25 cellular contexts compared by ENCODE assay signal in the genomic region with DNA sequence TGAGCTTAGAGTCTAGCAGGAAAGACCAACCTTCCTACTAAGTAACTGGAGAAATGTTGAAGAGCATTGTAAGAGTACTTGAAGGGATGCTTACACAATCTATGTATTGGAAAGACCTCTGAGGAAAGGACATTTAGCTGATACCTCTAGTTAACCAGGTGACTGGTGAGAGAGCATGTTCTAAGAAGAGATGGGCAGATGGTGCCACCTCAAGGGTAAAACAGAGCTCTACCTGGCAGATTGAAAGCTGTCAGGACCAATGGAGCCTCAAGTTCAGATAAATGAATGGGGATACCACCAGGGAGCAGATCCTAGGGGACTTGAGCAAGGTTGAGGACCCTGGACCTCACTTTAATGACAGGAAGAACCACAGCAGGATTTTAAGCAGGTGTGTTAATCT.
"Had no signal": no experiment of that assay in that cellular context is flagged by ENCODE, and none has a peak within 500 bp of the region (broad histone marks: within the 10 kb centered on the region; RNA-seq: fewer than 3 reads in every experiment).

No MANE protein-coding gene starts in this region.

- H3K27ac ChIP-seq: ascending aorta, breast epithelium, gastrocnemius medialis, ovary, psoas muscle, skin epidermis, tibial nerve, vagina had no signal

- H3K4me1 Mint-ChIP-seq: activated CD4-positive, alpha-beta T cell treated with anti-CD3 and anti-CD28 coated beads, Interleukin-2, amount 10 ng/mL, durations not matched to agents 7 days and 5 days; activated naive CD4-positive, alpha-beta T cell treated with anti-CD3 and anti-CD28 coated beads, Interleukin-2, amount 50 U/mL, for 24 hours; memory B cell; naive B cell had no signal

- H3K36me3 ChIP-seq: ascending aorta, breast epithelium, gastrocnemius medialis, ovary, tibial nerve, vagina had no signal

- DNase-seq: activated CD4-positive, alpha-beta T cell treated with anti-CD3 and anti-CD28 coated beads, Interleukin-2, amount 10 ng/mL, durations not matched to agents 7 days and 5 days; activated CD8-positive, alpha-beta T cell treated with anti-CD3 and anti-CD28 coated beads, Interleukin-2, amount 10 ng/mL, durations not matched to agents 7 days and 5 days; activated effector memory CD4-positive, alpha-beta T cell treated with Interleukin-2 at 50 U/mL for 16 hours; activated T-cell treated with anti-CD3 and anti-CD28 coated beads, Interleukin-2, amount 50 U/mL, for 4 hours; cerebellar nuclear complex; cortex of kidney; gastrocnemius medialis; head of caudate nucleus; mucosa of descending colon; naive B cell; ovary; psoas muscle; right cardiac atrium; stimulated activated CD4-positive, alpha-beta T cell treated with anti-CD3 and anti-CD28 coated beads, Interleukin-15, amount 100 ng/mL, for 24 hours; stimulated activated CD4-positive, alpha-beta T cell treated with anti-CD3 and anti-CD28 coated beads, Interleukin-2, amount 100 ng/mL, for 48 hours had no signal

- H3K9me3 ChIP-seq: ascending aorta, breast epithelium, gastrocnemius medialis, mucosa of descending colon, ovary, psoas muscle, tibial nerve, vagina had no signal

- H3K4me3 ChIP-seq: ascending aorta, breast epithelium, gastrocnemius medialis, mucosa of descending colon, ovary, psoas muscle, skin epidermis, tibial nerve, vagina had no signal

- H3K27me3 ChIP-seq: ascending aorta, breast epithelium, gastrocnemius medialis, ovary, tibial nerve, vagina had no signal

- H3K36me3 Mint-ChIP-seq: memory B cell had no signal

- H3K9me3 Mint-ChIP-seq: activated CD4-positive, alpha-beta T cell treated with anti-CD3 and anti-CD28 coated beads, Interleukin-2, amount 10 ng/mL, durations not matched to agents 7 days and 5 days; activated T-cell treated with anti-CD3 and anti-CD28 coated beads, Interleukin-2, amount 50 U/mL, for 4 hours; stimulated activated naive CD8-positive, alpha-beta T cell treated with anti-CD3 and anti-CD28 coated beads, Interleukin-15, Interleukin-2, amounts not matched to agents 100 ng/mL and 50 ng/mL, for 24 hours had no signal

- H3K27ac Mint-ChIP-seq: activated CD4-positive, alpha-beta T cell treated with anti-CD3 and anti-CD28 coated beads, Interleukin-2, amount 10 ng/mL, durations not matched to agents 7 days and 5 days; activated CD8-positive, alpha-beta T cell treated with anti-CD3 and anti-CD28 coated beads, Interleukin-2, amount 10 ng/mL, durations not matched to agents 7 days and 5 days; activated naive CD4-positive, alpha-beta T cell treated with anti-CD3 and anti-CD28 coated beads, Interleukin-2, amount 50 U/mL, for 24 hours; memory B cell; naive B cell; stimulated activated naive CD8-positive, alpha-beta T cell treated with anti-CD3 and anti-CD28 coated beads, Interleukin-15, Interleukin-2, amounts not matched to agents 100 ng/mL and 50 ng/mL, for 24 hours had no signal

- ATAC-seq: activated CD4-positive, CD25-positive, alpha-beta regulatory T cell treated with anti-CD3 and anti-CD28 coated beads, Interleukin-2, amount 50 U/mL, for 24 hours; activated CD8-positive, alpha-beta T cell treated with anti-CD3 and anti-CD28 coated beads, Interleukin-2, amount 10 ng/mL, durations not matched to agents 7 days and 5 days; activated T-cell treated with anti-CD3 and anti-CD28 coated beads, Interleukin-2, amount 50 U/mL, for 4 hours; esophagus mucosa; gastrocnemius medialis; mucosa of descending colon; psoas muscle; right cardiac atrium had no signal

- H3K4me1 ChIP-seq: ascending aorta, breast epithelium, gastrocnemius medialis, psoas muscle, tibial nerve, vagina had no signal

- H3K4me3 Mint-ChIP-seq: activated CD4-positive, alpha-beta T cell treated with anti-CD3 and anti-CD28 coated beads, Interleukin-2, amount 10 ng/mL, durations not matched to agents 7 days and 5 days; activated CD8-positive, alpha-beta T cell treated with anti-CD3 and anti-CD28 coated beads, Interleukin-2, amount 10 ng/mL, durations not matched to agents 7 days and 5 days; activated naive CD4-positive, alpha-beta T cell treated with anti-CD3 and anti-CD28 coated beads, Interleukin-2, amount 50 U/mL, for 24 hours; activated T-cell treated with anti-CD3 and anti-CD28 coated beads, Interleukin-2, amount 50 U/mL, for 4 hours; memory B cell; naive B cell; stimulated activated naive CD8-positive, alpha-beta T cell treated with anti-CD3 and anti-CD28 coated beads, Interleukin-15, Interleukin-2, amounts not matched to agents 100 ng/mL and 50 ng/mL, for 24 hours had no signal
